31 cellular contexts compared by ENCODE assay signal in genomic region chr2:144847347-144848080, GRCh38.
"Had no signal": no experiment of that assay in that cellular context is flagged by ENCODE, and none has a peak within 500 bp of the region (broad histone marks: within the 10 kb centered on the region; RNA-seq: fewer than 3 reads in every experiment).

No MANE protein-coding gene starts in this region.

- H3K9me3 ChIP-seq: esophagus squamous epithelium, gastroesophageal sphincter, heart right ventricle had no signal

- H3K27me3 Mint-ChIP-seq: activated CD4-positive, alpha-beta memory T cell treated with anti-CD3 and anti-CD28 coated beads for 36 hours; activated CD4-positive, alpha-beta T cell treated with anti-CD3 and anti-CD28 coated beads for 36 hours; activated CD4-positive, alpha-beta T cell treated with anti-CD3 and anti-CD28 coated beads, Interleukin-2, amount 10 ng/mL, durations not matched to agents 24 days and 14 days; central memory CD8-positive, alpha-beta T cell had no signal

- H3K4me1 Mint-ChIP-seq: activated CD4-positive, alpha-beta T cell treated with anti-CD3 and anti-CD28 coated beads for 36 hours; activated CD4-positive, alpha-beta T cell treated with anti-CD3 and anti-CD28 coated beads, Interleukin-2, amount 10 ng/mL, durations not matched to agents 24 days and 14 days; activated CD8-positive, alpha-beta memory T cell treated with anti-CD3 and anti-CD28 coated beads, Interleukin-2, amount 10 ng/mL, durations not matched to agents 7 days and 5 days had no signal

- H3K9me3 Mint-ChIP-seq: activated CD4-positive, alpha-beta memory T cell treated with anti-CD3 and anti-CD28 coated beads for 36 hours; activated CD4-positive, alpha-beta T cell treated with anti-CD3 and anti-CD28 coated beads, Interleukin-2, amount 10 ng/mL, durations not matched to agents 24 days and 14 days; activated naive CD4-positive, alpha-beta T cell treated with anti-CD3 and anti-CD28 coated beads for 36 hours; activated T-helper 1 cell treated with anti-CD3 and anti-CD28 coated beads, Interleukin-12 subunit alpha, Interleukin-12 subunit beta, Interleukin-2, Interleukin-4 antibody, amounts not matched to agents 30 ng/mL and 10 ng/mL and 1 ng/mL, durations not matched to agents 14 hours and 24 hours and 36 hours; activated T-helper 2 cell treated with anti-CD3 and anti-CD28 coated beads, Interferon-gamma antibody, Interleukin-2, Interleukin-4, amounts not matched to agents 10 μg/mL and 5 μg/mL and 100 μg/mL, durations not matched to agents 14 hours and 24 hours and 36 hours; central memory CD8-positive, alpha-beta T cell had no signal

- DNase-seq: activated CD4-positive, alpha-beta memory T cell treated with anti-CD3 and anti-CD28 coated beads for 36 hours; activated CD4-positive, alpha-beta T cell treated with anti-CD3 and anti-CD28 coated beads for 36 hours; activated CD4-positive, alpha-beta T cell treated with anti-CD3 and anti-CD28 coated beads, Interleukin-2, amount 10 ng/mL, durations not matched to agents 24 days and 14 days; activated CD4-positive, CD25-positive, alpha-beta regulatory T cell; activated CD4-positive, CD25-positive, alpha-beta regulatory T cell treated with anti-CD3 and anti-CD28 coated beads, Interleukin-2, amount 50 U/mL, for 72 hours; activated CD8-positive, alpha-beta memory T cell treated with anti-CD3 and anti-CD28 coated beads, Interleukin-2, amount 10 ng/mL, durations not matched to agents 7 days and 5 days; activated CD8-positive, alpha-beta memory T cell treated with anti-CD3 and anti-CD28 coated beads, Interleukin-2, amount 50 U/mL, for 4 hours; activated CD8-positive, alpha-beta T cell treated with anti-CD3 and anti-CD28 coated beads, Interleukin-2, amount 10 ng/mL, durations not matched to agents 7 days and 5 days; activated effector memory CD4-positive, alpha-beta T cell treated with anti-CD3 and anti-CD28 coated beads, Interleukin-2, amount 50 U/mL, for 16 hours; activated naive CD4-positive, alpha-beta T cell treated with anti-CD3 and anti-CD28 coated beads for 36 hours; activated T-cell treated with anti-CD3 and anti-CD28 coated beads, Interleukin-2, amount 50 U/mL, for 1 hour; activated T-cell treated with anti-CD3 and anti-CD28 coated beads, Interleukin-2, amount 50 U/mL, for 48 hours; amniotic stem cell; anterior cingulate cortex; brain microvascular endothelial cell; dermis blood vessel endothelial cell; effector CD8-positive, alpha-beta T cell; esophagus squamous epithelium; foreskin melanocyte; heart right ventricle; T-helper 2 cell had no signal

- H3K36me3 ChIP-seq: brain microvascular endothelial cell, esophagus squamous epithelium, gastroesophageal sphincter, heart right ventricle had no signal

- H3K4me3 ChIP-seq: coronary artery, esophagus squamous epithelium, gastroesophageal sphincter, heart right ventricle had no signal

- FAIRE-seq: astrocyte, bronchial epithelial cell, endometrium had no signal

- H3K27ac Mint-ChIP-seq: activated CD4-positive, alpha-beta memory T cell treated with anti-CD3 and anti-CD28 coated beads for 36 hours; activated CD4-positive, alpha-beta T cell treated with anti-CD3 and anti-CD28 coated beads for 36 hours; activated CD4-positive, alpha-beta T cell treated with anti-CD3 and anti-CD28 coated beads, Interleukin-2, amount 10 ng/mL, durations not matched to agents 24 days and 14 days; activated CD8-positive, alpha-beta memory T cell treated with anti-CD3 and anti-CD28 coated beads, Interleukin-2, amount 10 ng/mL, durations not matched to agents 7 days and 5 days; activated CD8-positive, alpha-beta T cell treated with anti-CD3 and anti-CD28 coated beads, Interleukin-2, amount 10 ng/mL, durations not matched to agents 7 days and 5 days; activated naive CD4-positive, alpha-beta T cell treated with anti-CD3 and anti-CD28 coated beads for 36 hours; activated naive CD8-positive, alpha-beta T cell; activated T-helper 1 cell treated with anti-CD3 and anti-CD28 coated beads, Interleukin-12 subunit alpha, Interleukin-12 subunit beta, Interleukin-2, Interleukin-4 antibody, amounts not matched to agents 30 ng/mL and 10 ng/mL and 1 ng/mL, durations not matched to agents 14 hours and 24 hours and 36 hours; activated T-helper 2 cell treated with anti-CD3 and anti-CD28 coated beads, Interferon-gamma antibody, Interleukin-2, Interleukin-4, amounts not matched to agents 10 μg/mL and 5 μg/mL and 100 μg/mL, durations not matched to agents 14 hours and 24 hours and 36 hours had no signal

- H3K36me3 Mint-ChIP-seq: activated CD4-positive, alpha-beta memory T cell treated with anti-CD3 and anti-CD28 coated beads for 36 hours; activated CD8-positive, alpha-beta memory T cell treated with anti-CD3 and anti-CD28 coated beads, Interleukin-2, amount 10 ng/mL, durations not matched to agents 7 days and 5 days; activated naive CD8-positive, alpha-beta T cell had no signal

- H3K27ac ChIP-seq: brain microvascular endothelial cell, coronary artery, epithelial cell of prostate, esophagus squamous epithelium, gastroesophageal sphincter, heart right ventricle had no signal

- H3K27me3 ChIP-seq: brain microvascular endothelial cell, esophagus squamous epithelium, gastroesophageal sphincter, heart right ventricle had no signal

- ATAC-seq: activated CD4-positive, alpha-beta T cell treated with anti-CD3 and anti-CD28 coated beads for 36 hours; activated CD8-positive, alpha-beta memory T cell treated with anti-CD3 and anti-CD28 coated beads, Interleukin-2, amount 10 ng/mL, durations not matched to agents 7 days and 5 days; activated CD8-positive, alpha-beta T cell treated with anti-CD3 and anti-CD28 coated beads, Interleukin-2, amount 10 ng/mL, durations not matched to agents 7 days and 5 days; gastroesophageal sphincter; heart right ventricle had no signal

- H3K4me3 Mint-ChIP-seq: activated CD4-positive, alpha-beta memory T cell treated with anti-CD3 and anti-CD28 coated beads for 36 hours; activated CD4-positive, alpha-beta T cell treated with anti-CD3 and anti-CD28 coated beads for 36 hours; activated CD4-positive, alpha-beta T cell treated with anti-CD3 and anti-CD28 coated beads, Interleukin-2, amount 10 ng/mL, durations not matched to agents 24 days and 14 days; activated CD8-positive, alpha-beta memory T cell treated with anti-CD3 and anti-CD28 coated beads, Interleukin-2, amount 10 ng/mL, durations not matched to agents 7 days and 5 days; activated CD8-positive, alpha-beta T cell treated with anti-CD3 and anti-CD28 coated beads, Interleukin-2, amount 10 ng/mL, durations not matched to agents 7 days and 5 days; activated naive CD4-positive, alpha-beta T cell treated with anti-CD3 and anti-CD28 coated beads for 36 hours; activated naive CD8-positive, alpha-beta T cell; activated T-helper 1 cell treated with anti-CD3 and anti-CD28 coated beads, Interleukin-12 subunit alpha, Interleukin-12 subunit beta, Interleukin-2, Interleukin-4 antibody, amounts not matched to agents 30 ng/mL and 10 ng/mL and 1 ng/mL, durations not matched to agents 14 hours and 24 hours and 36 hours; central memory CD8-positive, alpha-beta T cell had no signal
